Comparison of ENCODE assay signal across 15 cellular contexts in the genomic region with DNA sequence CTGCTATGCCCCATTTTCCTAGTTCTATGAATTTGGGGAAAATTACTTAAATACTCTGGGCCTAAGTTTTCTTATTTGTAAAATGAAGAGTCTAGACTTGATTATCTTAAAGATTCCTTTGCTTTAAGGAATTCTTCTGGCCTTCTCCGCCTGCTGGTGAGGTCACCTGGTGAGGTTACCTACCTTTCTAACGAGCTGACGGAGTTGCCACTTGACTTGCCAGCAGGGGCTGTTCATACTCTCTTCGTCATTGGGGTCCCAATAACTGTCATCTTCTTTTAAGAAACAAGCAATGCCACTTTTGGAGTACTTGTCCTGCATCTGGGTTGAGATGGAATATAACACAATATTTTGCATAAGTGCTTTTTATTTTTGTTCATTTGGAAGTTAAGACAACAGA. TPM values are rescaled to one million over a fixed set of nuclear protein-coding genes. Genes with fewer than 3 reads are reported as not detected.
DNase-seq lines count a peak whose midpoint lies in the region; ATAC-seq and TF ChIP-seq lines count a peak whose summit lies in the region.
"Had no signal": no experiment of that assay in that cellular context is flagged by ENCODE, and none has a peak within 500 bp of the region (broad histone marks: within the 10 kb centered on the region; RNA-seq: fewer than 3 reads in every experiment).

No MANE protein-coding gene starts in this region.

- WGBS in prostate gland: 64% methylated on average over 4 of the region's 4 CpGs

- peaks cover 52% of the 10 kb centered on the region for H3K36me3 Mint-ChIP-seq in activated CD4-positive, alpha-beta T cell treated with anti-CD3 and anti-CD28 coated beads for 36 hours (ENCODE audit: low read depth)
- peaks cover 80% of the 10 kb centered on the region for H3K36me3 Mint-ChIP-seq in CD4-positive, alpha-beta T cell (ENCODE audit: low read depth)

- no peaks in the 10 kb centered on the region for H3K79me2 ChIP-seq in MM.1S (ENCODE audit: low read length)

- CTCF ChIA-PET in activated CD4-positive, alpha-beta T cell treated with anti-CD3 and anti-CD28 coated beads for 36 hours (lab: Charles Lee): interaction anchor here (0.7 to 1.4 kb wide), 7 partner anchors 19 to 163 kb away, joined by 3 to 5 read pairs (median 3); no protein-coding TSS in a partner anchor
- CTCF ChIA-PET in CD4-positive, alpha-beta T cell (lab: Charles Lee): no interaction called here

- no peaks in the 10 kb centered on the region for H3K9me3 ChIP-seq in CD4-positive, alpha-beta T cell (ENCODE audit: control insufficient read depth, low read length)
- no peaks in the 10 kb centered on the region for H3K9me3 ChIP-seq in effector memory CD4-positive, alpha-beta T cell (ENCODE audit: control insufficient read depth, low read length)
- H3K9me3 ChIP-seq in prostate gland (no peaks in the 10 kb centered on the region), MM.1S (replicated peaks; ENCODE audit: insufficient read depth, low read length) (no peaks in the 10 kb centered on the region)
- H3K9me3 ChIP-seq: A549 had no signal

- H3K4me3 ChIP-seq in effector memory CD4-positive, alpha-beta T cell (ENCODE audit: insufficient read depth, low read depth, low read length, poor library complexity, severe bottlenecking): no peak overlapping the region
- H3K4me3 ChIP-seq in prostate gland (no peak overlapping the region), MM.1S (ENCODE audit: low read length) (no peak overlapping the region)
- H3K4me3 ChIP-seq: A549, SK-N-MC had no signal

- H3K9me2 ChIP-seq in MM.1S (replicated peaks; ENCODE audit: insufficient read depth, low read length): no peaks in the 10 kb centered on the region

- H3F3A ChIP-seq in MM.1S (ENCODE audit: insufficient read depth, low read length): peaks cover 3% of the 10 kb centered on the region; the same call in 1 of the 2 replicates

- no peak overlapping the region for H3K27ac ChIP-seq in CD4-positive, alpha-beta T cell (ENCODE audit: low read depth, low read length)
- peak overlapping the region; percentile 49 for H3K27ac ChIP-seq in effector memory CD4-positive, alpha-beta T cell (ENCODE audit: insufficient read depth, low read length, poor library complexity, severe bottlenecking)
- H3K27ac ChIP-seq in prostate gland: peak overlapping the region; percentile 83 to 86
- no peak overlapping the region for H3K27ac ChIP-seq in MM.1S (ENCODE audit: low read length)
- H3K27ac ChIP-seq: A549, brain microvascular endothelial cell, SK-N-MC had no signal

- no peaks in the 10 kb centered on the region for H3K27me3 ChIP-seq in CD4-positive, alpha-beta T cell (ENCODE audit: control insufficient read depth, insufficient read depth, low read length)
- no peaks in the 10 kb centered on the region for H3K27me3 ChIP-seq in effector memory CD4-positive, alpha-beta T cell (replicated peaks; ENCODE audit: control insufficient read depth, insufficient read depth, low read length, poor library complexity, severe bottlenecking)
- H3K27me3 ChIP-seq in prostate gland (replicated peaks; ENCODE audit: insufficient read depth) (no peaks in the 10 kb centered on the region), MM.1S (replicated peaks; ENCODE audit: insufficient read depth, low read length) (no peaks in the 10 kb centered on the region)
- H3K27me3 ChIP-seq: brain microvascular endothelial cell had no signal

- H3K4me3 Mint-ChIP-seq in activated CD4-positive, alpha-beta T cell treated with anti-CD3 and anti-CD28 coated beads for 36 hours: no peak overlapping the region
- H3K4me3 Mint-ChIP-seq in CD4-positive, alpha-beta T cell: peak overlapping the region; percentile 69

- H4K20me1 ChIP-seq in MM.1S (ENCODE audit: insufficient read depth, low read length): no peaks in the 10 kb centered on the region

- H3K9me3 Mint-ChIP-seq in activated CD4-positive, alpha-beta T cell treated with anti-CD3 and anti-CD28 coated beads for 36 hours (ENCODE audit: low read depth): no peaks in the 10 kb centered on the region
- H3K9me3 Mint-ChIP-seq in CD4-positive, alpha-beta T cell: no peaks in the 10 kb centered on the region

- H3K27me3 Mint-ChIP-seq in activated CD4-positive, alpha-beta T cell treated with anti-CD3 and anti-CD28 coated beads for 36 hours: no peaks in the 10 kb centered on the region
- H3K27me3 Mint-ChIP-seq in CD4-positive, alpha-beta T cell: no peaks in the 10 kb centered on the region

- H3K4me2 ChIP-seq in MM.1S (ENCODE audit: low read depth, low read length): no peak overlapping the region
- H3K4me2 ChIP-seq: A549 had no signal

- H3K4me1 ChIP-seq in effector memory CD4-positive, alpha-beta T cell (ENCODE audit: control insufficient read depth, insufficient read depth, low read length, poor library complexity, severe bottlenecking): peaks cover 73% of the 10 kb centered on the region
- H3K4me1 ChIP-seq in prostate gland (replicated peaks) (peaks cover 23% of the 10 kb centered on the region), MM.1S (ENCODE audit: low read length) (peaks cover 26% of the 10 kb centered on the region)

- POLR2A ChIA-PET in activated CD4-positive, alpha-beta T cell treated with anti-CD3 and anti-CD28 coated beads for 36 hours (lab: Charles Lee): no interaction called here
- POLR2A ChIA-PET in CD4-positive, alpha-beta T cell (lab: Charles Lee): interaction anchor here (1.1 to 7.0 kb wide), 3 partner anchors 9 to 79 kb away, joined by 3 to 48 read pairs (median 4); partner anchors contain the start of gene TNFSF10

- no peak for TF ChIP-seq POLR2A in prostate gland (IDR thresholded peaks at IDR 0.05)

- no peak for DNase-seq in activated CD4-positive, alpha-beta T cell treated with anti-CD3 and anti-CD28 coated beads for 36 hours
- DNase-seq in activated CD4-positive, alpha-beta T cell treated with anti-CD3 and anti-CD28 coated beads for 48 hours: no peak
- no peak for DNase-seq in CD4-positive, alpha-beta T cell
- no peak for DNase-seq in effector memory CD4-positive, alpha-beta T cell
- DNase-seq in prostate gland (ENCODE audit: low spot score) (no peak), ureter (ENCODE audit: low spot score) (no peak), MM.1S (no peak)
- DNase-seq: brain microvascular endothelial cell; COR-L47; kidney; stimulated activated CD8-positive, alpha-beta memory T cell treated with anti-CD3 and anti-CD28 coated beads, Interleukin-4, amount 100 ng/mL, for 48 hours had no signal

- no peak overlapping the region for H3K9ac ChIP-seq in MM.1S (ENCODE audit: low read length)

- peaks cover 21% of the 10 kb centered on the region for H3K36me3 ChIP-seq in effector memory CD4-positive, alpha-beta T cell (ENCODE audit: control insufficient read depth, insufficient read depth, low read length)
- H3K36me3 ChIP-seq in prostate gland: peaks cover 0 to 3% of the 10 kb centered on the region in 2 donors
- no peaks in the 10 kb centered on the region for H3K36me3 ChIP-seq in MM.1S (replicated peaks; ENCODE audit: insufficient read depth, low read length)
- H3K36me3 ChIP-seq: brain microvascular endothelial cell had no signal

- no peak overlapping the region for H2AFZ ChIP-seq in MM.1S (ENCODE audit: low read length)

- no peak for TF ChIP-seq CTCF in CD4-positive, alpha-beta T cell (IDR thresholded peaks at IDR 0.05)
- TF ChIP-seq CTCF in prostate gland (IDR thresholded peaks at IDR 0.05): no peak
- no peak for TF ChIP-seq CTCF in MM.1S (IDR thresholded peaks at IDR 0.05; ENCODE audit: low read length)

- peaks cover 80% of the 10 kb centered on the region for H3K4me1 Mint-ChIP-seq in activated CD4-positive, alpha-beta T cell treated with anti-CD3 and anti-CD28 coated beads for 36 hours
- H3K4me1 Mint-ChIP-seq in CD4-positive, alpha-beta T cell (ENCODE audit: low read depth): peaks cover 92% of the 10 kb centered on the region

- no peak for ATAC-seq in activated CD4-positive, alpha-beta T cell treated with anti-CD3 and anti-CD28 coated beads for 36 hours
- no peak for ATAC-seq in CD4-positive, alpha-beta T cell (ENCODE audit: poor library complexity)
- ATAC-seq in HG02884 (IDR thresholded peaks at IDR 0.05; ENCODE audit: unreplicated experiment): no peak
- ATAC-seq: A549 had no signal

- H3K27ac Mint-ChIP-seq in activated CD4-positive, alpha-beta T cell treated with anti-CD3 and anti-CD28 coated beads for 36 hours: peak overlapping the region; percentile 77
- peak overlapping the region; percentile 93 for H3K27ac Mint-ChIP-seq in CD4-positive, alpha-beta T cell

- intact Hi-C loops in activated CD4-positive, alpha-beta T cell treated with anti-CD3 and anti-CD28 coated beads for 36 hours (cut with DNase I, micrococcal nuclease): loop anchor here in 1 of 2 experiments (10.0 kb wide), 1 partner anchor 1640 kb away; the partner anchor contains the start of gene RPL22L1
- intact Hi-C loops in CD4-positive, alpha-beta T cell (cut with DNase I, micrococcal nuclease): no loop called here
- intact Hi-C loops in prostate gland (cut with DNase I): no loop called here

RNA-seq across cellular contexts. Expression of gene TNFSF10, which starts 8.6 kb away (rescaled TPM):
- 10 to 100 TPM; 33.1 to 34.8 TPM for total RNA-seq in activated CD4-positive, alpha-beta T cell treated with anti-CD3 and anti-CD28 coated beads for 36 hours
- total RNA-seq in CD4-positive, alpha-beta T cell: 1 to 10 TPM; 9.2 to 9.5 TPM
- total RNA-seq in prostate gland (100 to 1,000 TPM in 1 of 2 donors, 10 to 100 TPM in 1; 70.6 to 126 TPM), ureter (44.1 TPM)
- total RNA-seq: G401 had no signal

Comparison
In these comparisons a context has a peak if more than half of its experiments do, and no peak if none do; other contexts are left out.
1. H3K27ac ChIP-seq: peak in effector memory CD4-positive, alpha-beta T cell (single experiment) and prostate gland (2 of 2); none in CD4-positive, alpha-beta T cell (single experiment) and MM.1S (single experiment).